19 cellular contexts compared by ENCODE assay signal in the genomic region with DNA sequence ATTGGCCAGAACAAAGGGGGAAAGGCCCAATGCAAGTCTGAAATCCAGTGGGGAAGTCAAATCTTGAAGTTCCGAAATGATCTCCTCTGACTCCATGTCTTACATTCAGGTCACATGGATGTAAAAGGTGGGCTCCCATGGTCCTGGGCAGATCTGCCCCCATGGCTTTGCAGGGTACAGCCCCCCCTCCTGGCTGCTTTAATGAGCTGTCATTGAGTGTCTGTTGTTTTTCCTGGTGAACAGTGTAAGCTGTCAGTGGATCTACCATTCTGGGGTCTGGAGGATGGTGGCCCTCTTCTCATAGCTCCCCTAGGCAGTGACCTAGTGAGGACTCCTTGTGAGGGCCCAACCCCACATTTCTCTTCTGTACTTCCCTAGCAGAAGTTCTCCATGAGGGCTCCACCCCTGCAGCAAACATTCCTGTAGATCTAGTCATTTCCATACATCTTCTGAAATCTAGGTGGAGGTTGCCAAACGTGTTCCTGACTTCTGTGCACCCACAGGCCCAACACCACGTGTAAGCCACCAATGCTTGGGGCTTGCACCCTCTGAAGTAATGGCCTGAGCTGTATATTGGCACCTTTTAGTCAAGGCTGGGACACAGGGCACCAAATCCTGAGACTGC. TPM values are rescaled to one million over a fixed set of nuclear protein-coding genes. Genes with fewer than 3 reads are reported as not detected.
"Had no signal": no experiment of that assay in that cellular context is flagged by ENCODE, and none has a peak within 500 bp of the region (broad histone marks: within the 10 kb centered on the region; RNA-seq: fewer than 3 reads in every experiment).

No MANE protein-coding gene starts in this region.

- H3K4me3 ChIP-seq: adrenal gland, esophagus muscularis mucosa, heart left ventricle, psoas muscle, transverse colon had no signal

- H3K27ac Mint-ChIP-seq: activated B cell treated with CpG ODN at 0.5 μM for 24 hours; activated CD4-positive, alpha-beta T cell treated with anti-CD3 and anti-CD28 coated beads, Interleukin-2, amount 10 ng/mL, durations not matched to agents 24 days and 14 days; activated T-helper 17 cell treated with anti-CD3 and anti-CD28 coated beads, Interleukin-2, amount 50 U/mL, for 72 hours; dendritic cell treated with granulocyte-macrophage colony-stimulating factor and Interleukin-4, amounts not matched to agents 40 ng/mL and 50 ng/mL, for 4 days; nephron progenitor cell had no signal

- FAIRE-seq: islet of Langerhans had no signal

- H3K27ac ChIP-seq: adrenal gland, esophagus muscularis mucosa, heart left ventricle, psoas muscle, transverse colon had no signal

- H3K27me3 ChIP-seq: adrenal gland, esophagus muscularis mucosa, heart left ventricle, transverse colon had no signal

- ATAC-seq: activated T-helper 17 cell treated with anti-CD3 and anti-CD28 coated beads, Interleukin-2, amount 50 U/mL, for 72 hours; heart left ventricle; left lobe of liver; psoas muscle; sciatic nerve had no signal

- H3K4me3 Mint-ChIP-seq: activated B cell treated with CpG ODN at 0.5 μM for 24 hours; activated CD4-positive, alpha-beta T cell treated with anti-CD3 and anti-CD28 coated beads, Interleukin-2, amount 10 ng/mL, durations not matched to agents 24 days and 14 days; activated T-helper 17 cell treated with anti-CD3 and anti-CD28 coated beads, Interleukin-2, amount 50 U/mL, for 72 hours; dendritic cell treated with granulocyte-macrophage colony-stimulating factor and Interleukin-4, amounts not matched to agents 40 ng/mL and 50 ng/mL, for 4 days; nephron progenitor cell had no signal

- DNase-seq: activated B cell treated with CpG ODN at 0.5 μM for 24 hours; activated CD4-positive, alpha-beta T cell treated with anti-CD3 and anti-CD28 coated beads, Interleukin-2, amount 10 ng/mL, durations not matched to agents 24 days and 14 days; activated CD8-positive, alpha-beta memory T cell treated with anti-CD3 and anti-CD28 coated beads for 24 hours; activated naive CD4-positive, alpha-beta T cell treated with anti-CD3 and anti-CD28 coated beads, Interleukin-2, amount 50 U/mL, for 16 hours; adrenal gland; heart left ventricle; nephron progenitor cell; psoas muscle; stimulated activated CD4-positive, alpha-beta T cell treated with anti-CD3 and anti-CD28 coated beads, Interleukin-2, amount 100 ng/mL, for 24 hours; stimulated activated naive CD4-positive, alpha-beta T cell; substantia nigra; transverse colon had no signal

- H3K9me3 ChIP-seq: adrenal gland, psoas muscle, transverse colon had no signal

- H3K36me3 ChIP-seq: adrenal gland, esophagus muscularis mucosa, heart left ventricle, transverse colon had no signal

- H3K4me1 Mint-ChIP-seq: activated B cell treated with CpG ODN at 0.5 μM for 24 hours; activated CD4-positive, alpha-beta T cell treated with anti-CD3 and anti-CD28 coated beads, Interleukin-2, amount 10 ng/mL, durations not matched to agents 24 days and 14 days; activated T-helper 17 cell treated with anti-CD3 and anti-CD28 coated beads, Interleukin-2, amount 50 U/mL, for 72 hours had no signal

- H3K27me3 Mint-ChIP-seq: activated B cell treated with CpG ODN at 0.5 μM for 24 hours; activated T-helper 17 cell treated with anti-CD3 and anti-CD28 coated beads, Interleukin-2, amount 50 U/mL, for 72 hours; dendritic cell treated with granulocyte-macrophage colony-stimulating factor and Interleukin-4, amounts not matched to agents 40 ng/mL and 50 ng/mL, for 4 days had no signal

- H3K4me1 ChIP-seq: adrenal gland, esophagus muscularis mucosa, heart left ventricle, psoas muscle, transverse colon had no signal

RNA-seq across cellular contexts. Expression of gene CARD18, which starts 9.3 kb away (rescaled TPM):
- total RNA-seq: activated B cell treated with CpG ODN at 0.5 μM for 24 hours; activated CD4-positive, alpha-beta T cell treated with anti-CD3 and anti-CD28 coated beads, Interleukin-2, amount 10 ng/mL, durations not matched to agents 24 days and 14 days; activated T-helper 17 cell treated with anti-CD3 and anti-CD28 coated beads, Interleukin-2, amount 50 U/mL, for 72 hours; adrenal gland; esophagus muscularis mucosa; heart left ventricle; left lobe of liver; osteoblast; psoas muscle; sciatic nerve; transverse colon had no signal
- polyA plus RNA-seq: adrenal gland, psoas muscle had no signal
